Comparison of ENCODE assay signal across 12 cellular contexts in the genomic region with DNA sequence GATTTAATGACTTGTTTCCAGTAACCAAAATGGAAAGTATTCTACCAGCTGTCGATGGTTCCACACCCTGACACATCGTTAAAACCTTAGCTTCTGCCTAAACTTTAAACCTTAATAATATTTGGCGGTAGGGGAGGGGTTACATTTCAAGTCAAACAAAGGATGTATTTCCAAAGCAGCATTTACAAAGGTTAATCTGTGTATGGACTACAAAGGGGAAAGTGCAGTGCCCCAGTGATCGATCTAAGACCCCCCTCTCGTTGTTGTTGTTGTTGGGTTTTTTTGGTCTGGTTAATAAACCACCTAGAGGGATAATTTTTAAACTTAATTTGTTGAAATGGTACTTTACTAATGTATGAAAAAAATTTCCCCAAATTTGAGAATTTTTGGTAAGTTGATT. TPM values are rescaled to one million over a fixed set of nuclear protein-coding genes. Genes with fewer than 3 reads are reported as not detected.
A peak's percentile ranks its signal among the peaks of the same experiment; 100 is the strongest.
DNase-seq lines count a peak whose midpoint lies in the region; FAIRE-seq lines count a peak whose summit lies in the region.
"Had no signal": no experiment of that assay in that cellular context is flagged by ENCODE, and none has a peak within 500 bp of the region (broad histone marks: within the 10 kb centered on the region; RNA-seq: fewer than 3 reads in every experiment).

No MANE protein-coding gene starts in this region.

- H4K12ac ChIP-seq in trophoblast cell (ENCODE audit: low read depth, low read length), result no peak overlapping the region

- H3K4ac ChIP-seq in trophoblast cell (ENCODE audit: low read depth, low read length), result no peak overlapping the region

- FAIRE-seq in HTR-8/SVneo (lab: Jason Lieb, UNC), result no peak

- H3K18ac ChIP-seq in trophoblast cell (ENCODE audit: low read length), result no peak overlapping the region

- H3K4me2 ChIP-seq in trophoblast cell (ENCODE audit: low read length), result no peak overlapping the region

- H3K79me1 ChIP-seq in trophoblast cell (ENCODE audit: low read length), result peaks cover 3% of the 10 kb centered on the region

- H4K91ac ChIP-seq in trophoblast cell (ENCODE audit: low read depth, low read length), result no peak overlapping the region

- no peak overlapping the region for H2BK120ac ChIP-seq in trophoblast cell (ENCODE audit: insufficient read depth, low read length, poor library complexity)

- no peak for DNase-seq in SK-N-MC (ENCODE audit: low read depth, low spot score)
- peak; percentile 3 for DNase-seq in retina
- DNase-seq in OCI-M2 (lab: John Stamatoyannopoulos, UW; ENCODE audit: unreplicated experiment), result no peak
- no peak for DNase-seq in HTR-8/SVneo (ENCODE audit: insufficient read length, low spot score)
- no peak for DNase-seq in NCI-H2107 treated with DMSO at 0.1 percent for 48 hours (lab: John Stamatoyannopoulos, UW; ENCODE audit: unreplicated experiment)
- DNase-seq in trophoblast cell, result no peak
- DNase-seq: activated T-cell treated with anti-CD3 and anti-CD28 coated beads, Interleukin-2, amount 50 U/mL, for 4 hours; amniotic stem cell; gastrocnemius medialis; NCI-H2171 had no signal

- H3K27ac ChIP-seq in SK-N-MC (peak overlapping the region; percentile 98), trophoblast cell (ENCODE audit: low read depth, low read length) (no peak overlapping the region)

- H3K27me3 ChIP-seq in trophoblast cell (ENCODE audit: insufficient read depth, low read length), result no peaks in the 10 kb centered on the region
- H3K27me3 ChIP-seq: gastrocnemius medialis had no signal

- no peak overlapping the region for H4K8ac ChIP-seq in trophoblast cell (ENCODE audit: low read depth, low read length)

- no peak overlapping the region for H3K14ac ChIP-seq in trophoblast cell (ENCODE audit: low read length)

- no peak overlapping the region for H2BK5ac ChIP-seq in trophoblast cell (ENCODE audit: low read depth, low read length, poor library complexity)

- H3K9ac ChIP-seq in ES-I3 (ENCODE audit: low read depth, low read length), result peak overlapping the region; percentile 91
- peak overlapping the region; percentile 100 for H3K9ac ChIP-seq in SK-N-MC (ENCODE audit: insufficient read length)
- no peak overlapping the region for H3K9ac ChIP-seq in trophoblast cell (ENCODE audit: low read length)

- peaks cover 16% of the 10 kb centered on the region for H3K4me1 ChIP-seq in ES-I3 (ENCODE audit: insufficient read depth, low read length)
- H3K4me1 ChIP-seq in trophoblast cell (ENCODE audit: control insufficient read depth in 1 of 2, insufficient read depth in 2 of 2, low read length in 2 of 2), result peaks cover 2 to 3% of the 10 kb centered on the region in 2 experiments
- H3K4me1 ChIP-seq: gastrocnemius medialis had no signal

- no peak overlapping the region for H2AFZ ChIP-seq in trophoblast cell (ENCODE audit: insufficient read depth, low read length, poor library complexity)

- H3K4me3 ChIP-seq in SK-N-MC (peak overlapping the region; percentile 93), iPS-11a (ENCODE audit: low read depth, low read length) (peak overlapping the region; percentile 75), trophoblast cell (ENCODE audit: low read depth, low read length) (no peak overlapping the region)

- no peak overlapping the region for H3K23ac ChIP-seq in trophoblast cell (ENCODE audit: low read length)

- H2BK12ac ChIP-seq in trophoblast cell (ENCODE audit: low read length), result no peak overlapping the region

- H2AK5ac ChIP-seq in trophoblast cell (ENCODE audit: low read length), result no peak overlapping the region

- no peaks in the 10 kb centered on the region for H3K36me3 ChIP-seq in ES-I3 (ENCODE audit: insufficient read depth, low read length)
- H3K36me3 ChIP-seq in SK-N-MC (ENCODE audit: insufficient read depth, low read length), result peaks cover 27% of the 10 kb centered on the region
- no peaks in the 10 kb centered on the region for H3K36me3 ChIP-seq in trophoblast cell (ENCODE audit: control insufficient read depth in 1 of 2, insufficient read depth in 2 of 2, low read length in 2 of 2)
- H3K36me3 ChIP-seq: gastrocnemius medialis had no signal

- no peaks in the 10 kb centered on the region for H3K79me2 ChIP-seq in trophoblast cell (ENCODE audit: control insufficient read depth, insufficient read depth, low read length, poor library complexity)

- no CpG with 5 or more reads among the region's 5 CpGs for WGBS in trophoblast cell (ENCODE audit: extremely low coverage, insufficient coverage, insufficient read length)

- no peaks in the 10 kb centered on the region for H3K9me3 ChIP-seq in ES-I3 (ENCODE audit: control insufficient read depth, insufficient read depth, low read length)
- peaks cover 3% of the 10 kb centered on the region; the same call in 1 of the 2 replicates for H3K9me3 ChIP-seq in SK-N-MC (ENCODE audit: low read depth, low read length)
- no peaks in the 10 kb centered on the region for H3K9me3 ChIP-seq in trophoblast cell (ENCODE audit: insufficient read depth, low read depth, low read length)
- H3K9me3 ChIP-seq: gastrocnemius medialis had no signal

RNA-seq across cellular contexts. Expression of a gene that starts 1.1 kb away (rescaled TPM):
- 0.15 and 0.17 TPM in 2 replicates for polyA plus RNA-seq in trophoblast cell (2013)

RNA-seq across cellular contexts. Expression of a gene that starts 34.5 kb away (rescaled TPM):
- 0.31 and 0.40 TPM in 2 replicates for polyA plus RNA-seq in trophoblast cell (2013)

RNA-seq across cellular contexts. Expression of a gene that starts 56.2 kb away (rescaled TPM):
- polyA plus RNA-seq in trophoblast cell (2013), result 0.42 and 0.47 TPM in 2 replicates
